Comparison of ENCODE assay signal across 14 cellular contexts in genomic region chr4:149279790-149280189, GRCh38.
"Had no signal": no experiment of that assay in that cellular context is flagged by ENCODE, and none has a peak within 500 bp of the region (broad histone marks: within the 10 kb centered on the region; RNA-seq: fewer than 3 reads in every experiment).

No MANE protein-coding gene starts in this region.

- H3K4me1 ChIP-seq: right lobe of liver, spleen had no signal

- H3K36me3 ChIP-seq: right lobe of liver, spleen had no signal

- H3K9me3 ChIP-seq: right lobe of liver, SK-N-SH had no signal

- H3K4me3 ChIP-seq: right lobe of liver, spleen had no signal

- H3K9ac ChIP-seq: SK-N-SH had no signal

- DNase-seq: activated CD4-positive, alpha-beta T cell treated with anti-CD3 and anti-CD28 coated beads for 48 hours; activated CD8-positive, alpha-beta memory T cell treated with anti-CD3 and anti-CD28 coated beads for 24 hours; activated naive CD4-positive, alpha-beta T cell treated with Interleukin-2 at 50 U/mL for 16 hours; activated naive CD8-positive, alpha-beta T cell treated with anti-CD3 and anti-CD28 coated beads, Interleukin-2, amount 50 U/mL, for 24 hours; cortex of kidney; effector CD8-positive, alpha-beta T cell; head of caudate nucleus; right lobe of liver; SK-N-SH; spleen; stimulated activated CD4-positive, alpha-beta T cell treated with anti-CD3 and anti-CD28 coated beads, Interleukin-1b, Interleukin-23, amount 100 ng/mL, for 48 hours; trophoblast cell had no signal

- H3K4me2 ChIP-seq: SK-N-SH had no signal

- ATAC-seq: activated naive CD8-positive, alpha-beta T cell treated with anti-CD3 and anti-CD28 coated beads, Interleukin-2, amount 50 U/mL, for 24 hours; stimulated activated memory B cell treated with anti-CD40 and anti-IgM and Interleukin-4, amounts not matched to agents 10 μg/mL and 1 μg/mL and 100 μg/mL, for 72 hours; WTC11 had no signal

- H3K27ac ChIP-seq: right lobe of liver, spleen had no signal

- H3K27me3 ChIP-seq: right lobe of liver, spleen had no signal
